Comparison of ENCODE assay signal across 8 cellular contexts in the genomic region with DNA sequence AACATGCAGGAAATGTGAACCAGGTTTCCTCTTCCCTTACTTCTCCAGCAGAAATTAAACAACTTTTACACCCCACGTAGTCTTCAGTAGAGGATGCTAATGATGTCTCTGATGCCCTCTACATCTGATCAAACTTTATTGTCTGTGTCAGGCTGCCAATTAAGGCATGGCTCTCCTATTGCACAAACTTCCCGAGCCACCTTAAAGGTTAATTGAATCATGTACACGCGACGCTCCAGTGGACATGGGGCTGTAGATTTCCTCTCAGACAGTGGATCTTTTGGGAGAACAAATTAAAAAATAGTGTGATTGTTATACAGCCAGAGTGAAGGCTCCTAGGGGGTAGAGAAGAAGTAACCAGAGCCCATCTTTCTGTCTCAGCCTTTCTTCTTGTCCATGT.
"Had no signal": no experiment of that assay in that cellular context is flagged by ENCODE, and none has a peak within 500 bp of the region (broad histone marks: within the 10 kb centered on the region; RNA-seq: fewer than 3 reads in every experiment).

No MANE protein-coding gene starts in this region.

- H3K4me3 ChIP-seq: K562 had no signal

- H3K36me3 Mint-ChIP-seq: IgD-negative memory B cell had no signal

- H3K4me3 Mint-ChIP-seq: IgD-negative memory B cell had no signal

- H3K27ac ChIP-seq: HL-60 had no signal

- FAIRE-seq: HepG2, HTR-8/SVneo, K562 had no signal

- H3K27ac Mint-ChIP-seq: IgD-negative memory B cell had no signal

- DNase-seq: IMR-90, KBM-7, KG1 had no signal
